Comparison of ENCODE assay signal across 18 cellular contexts in the genomic region with DNA sequence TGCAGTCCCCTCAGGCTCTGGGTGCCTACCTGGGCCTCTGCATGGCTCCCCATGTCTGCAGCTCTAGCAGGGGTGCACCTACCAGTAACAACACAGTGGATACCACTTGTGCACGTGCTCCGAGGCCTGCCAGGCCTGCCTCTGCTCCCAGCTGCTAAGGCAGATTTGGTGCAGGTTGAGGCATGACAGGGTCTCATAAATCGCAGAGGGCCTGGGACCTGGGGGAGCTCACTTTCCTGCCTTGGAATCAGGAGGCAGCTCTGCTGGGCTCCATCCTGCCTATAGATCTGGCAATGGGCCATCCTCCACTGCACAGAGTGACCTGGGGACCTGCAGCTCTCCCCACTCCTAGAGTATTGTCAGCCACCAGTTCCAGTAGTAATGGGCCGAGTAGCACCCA.
DNase-seq lines count a peak whose midpoint lies in the region; ATAC-seq and TF ChIP-seq lines count a peak whose summit lies in the region.
"Had no signal": no experiment of that assay in that cellular context is flagged by ENCODE, and none has a peak within 500 bp of the region (broad histone marks: within the 10 kb centered on the region; RNA-seq: fewer than 3 reads in every experiment).

No MANE protein-coding gene starts in this region.

- no peak overlapping the region for H3K9ac ChIP-seq in neuronal stem cell (ENCODE audit: low read depth, low read length, poor library complexity)

- peak overlapping the region; percentile 18 for H2BK15ac ChIP-seq in neuronal stem cell (ENCODE audit: low read length)

- no peaks in the 10 kb centered on the region for H3K27me3 Mint-ChIP-seq in stimulated activated naive CD8-positive, alpha-beta T cell treated with anti-CD3 and anti-CD28 coated beads, Interleukin-15, amount 100 ng/mL, for 72 hours
- H3K27me3 Mint-ChIP-seq: CD4-positive, alpha-beta memory T cell had no signal

- ATAC-seq in stimulated activated naive CD8-positive, alpha-beta T cell treated with anti-CD3 and anti-CD28 coated beads, Interleukin-15, amount 100 ng/mL, for 72 hours, result peak; percentile 22
- no peak for ATAC-seq in stimulated activated naive CD8-positive, alpha-beta T cell treated with anti-CD3 and anti-CD28 coated beads, Interleukin-15, Interleukin-2, amounts not matched to agents 100 U/mL and 50 U/mL, for 24 hours
- ATAC-seq: GM12878, GM23338 had no signal

- no peaks in the 10 kb centered on the region for H3K4me1 ChIP-seq in esophagus muscularis mucosa
- H3K4me1 ChIP-seq in neuronal stem cell (ENCODE audit: control insufficient read depth in 2 of 2, insufficient read depth in 1 of 2, low read depth in 1 of 2, low read length in 2 of 2), result peaks cover 0 to 6% of the 10 kb centered on the region in 2 donors
- H3K4me1 ChIP-seq in effector memory CD4-positive, alpha-beta T cell (ENCODE audit: control insufficient read depth, insufficient read depth, low read length, poor library complexity, severe bottlenecking), result no peaks in the 10 kb centered on the region
- H3K4me1 ChIP-seq: HAP-1 had no signal

- H3K23ac ChIP-seq in neuronal stem cell (ENCODE audit: low read depth, low read length, poor library complexity), result no peak overlapping the region

- intact Hi-C loops in esophagus muscularis mucosa (cut with DNase I), result no loop called here

- no peaks in the 10 kb centered on the region for H3K9me3 ChIP-seq in esophagus muscularis mucosa
- no peaks in the 10 kb centered on the region for H3K9me3 ChIP-seq in neuronal stem cell (replicated peaks in 1 of 2; ENCODE audit: control insufficient read depth in 2 of 2, insufficient read depth in 1 of 2, low read depth in 1 of 2, low read length in 2 of 2)
- no peaks in the 10 kb centered on the region for H3K9me3 ChIP-seq in effector memory CD4-positive, alpha-beta T cell (ENCODE audit: control insufficient read depth, low read length)
- H3K9me3 ChIP-seq: HAP-1 had no signal

- H2BK12ac ChIP-seq in neuronal stem cell (ENCODE audit: low read length), result no peak overlapping the region

- H3K4me2 ChIP-seq in neuronal stem cell (ENCODE audit: insufficient read depth, low read length, poor library complexity, severe bottlenecking), result no peak overlapping the region
- H3K4me2 ChIP-seq: GM23338 had no signal

- no peak overlapping the region for H3K4me3 Mint-ChIP-seq in stimulated activated naive CD8-positive, alpha-beta T cell treated with anti-CD3 and anti-CD28 coated beads, Interleukin-15, amount 100 ng/mL, for 72 hours
- H3K4me3 Mint-ChIP-seq: CD4-positive, alpha-beta memory T cell; GM23338 had no signal

- H2BK5ac ChIP-seq in neuronal stem cell (ENCODE audit: low read length), result no peak overlapping the region

- H3K18ac ChIP-seq in neuronal stem cell (ENCODE audit: low read length), result peak overlapping the region; percentile 53

- TF ChIP-seq POLR2A in esophagus muscularis mucosa (IDR thresholded peaks at IDR 0.05; ENCODE audit: low read depth), result no peak

- no peak overlapping the region for H2AFZ ChIP-seq in neuronal stem cell (ENCODE audit: low read length)
- H2AFZ ChIP-seq: GM23338 had no signal

- H3K27me3 ChIP-seq in esophagus muscularis mucosa (peaks cover 0 to 4% (median 0%) of the 10 kb centered on the region in 4 donors), neuronal stem cell (ENCODE audit: control insufficient read depth in 3 of 3, insufficient read depth in 3 of 3, low read depth in 1 of 3, low read length in 3 of 3) (no peaks in the 10 kb centered on the region)
- no peaks in the 10 kb centered on the region for H3K27me3 ChIP-seq in effector memory CD4-positive, alpha-beta T cell (replicated peaks; ENCODE audit: control insufficient read depth, insufficient read depth, low read length, poor library complexity, severe bottlenecking)

- peak overlapping the region; percentile 15 for H2AK5ac ChIP-seq in neuronal stem cell (ENCODE audit: low read depth, low read length)

- 96% methylated on average over 4 of the region's 4 CpGs for WGBS in esophagus muscularis mucosa
- no CpG with 5 or more reads among the region's 4 CpGs for WGBS in neuronal stem cell (ENCODE audit: extremely low coverage in 2 of 2, insufficient read length in 2 of 2, insufficient replicate concordance in 1 of 2), 2 donors

- H3K4me3 ChIP-seq in esophagus muscularis mucosa, result no peak overlapping the region
- H3K4me3 ChIP-seq in neuronal stem cell (ENCODE audit: low read length in 2 of 2), result no peak overlapping the region
- no peak overlapping the region for H3K4me3 ChIP-seq in effector memory CD4-positive, alpha-beta T cell (ENCODE audit: insufficient read depth, low read depth, low read length, poor library complexity, severe bottlenecking)
- H3K4me3 ChIP-seq: GM12878, GM23338, HAP-1 had no signal

- TF ChIP-seq CTCF in esophagus muscularis mucosa (IDR thresholded peaks at IDR 0.05), result no peak

- H3K9me3 Mint-ChIP-seq in stimulated activated naive CD8-positive, alpha-beta T cell treated with anti-CD3 and anti-CD28 coated beads, Interleukin-15, amount 100 ng/mL, for 72 hours, result no peaks in the 10 kb centered on the region
- H3K9me3 Mint-ChIP-seq: GM23338 had no signal

- no peak overlapping the region for H2BK120ac ChIP-seq in neuronal stem cell (ENCODE audit: low read depth, low read length)

- no peaks in the 10 kb centered on the region for H3K79me1 ChIP-seq in neuronal stem cell (ENCODE audit: low read depth, low read length)

- no peak overlapping the region for H3K14ac ChIP-seq in neuronal stem cell (ENCODE audit: low read length)

- H3K27ac ChIP-seq in esophagus muscularis mucosa (replicated peaks in 1 of 4) (no peak overlapping the region), neuronal stem cell (replicated peaks; ENCODE audit: low read length) (no peak overlapping the region)
- no peak overlapping the region for H3K27ac ChIP-seq in effector memory CD4-positive, alpha-beta T cell (ENCODE audit: insufficient read depth, low read length, poor library complexity, severe bottlenecking)

- no peak overlapping the region for H4K91ac ChIP-seq in neuronal stem cell (ENCODE audit: low read depth, low read length, poor library complexity)

- H3K4me1 Mint-ChIP-seq in stimulated activated naive CD8-positive, alpha-beta T cell treated with anti-CD3 and anti-CD28 coated beads, Interleukin-15, amount 100 ng/mL, for 72 hours, result no peaks in the 10 kb centered on the region
- H3K4me1 Mint-ChIP-seq: CD4-positive, alpha-beta memory T cell had no signal

- no peaks in the 10 kb centered on the region for H3K36me3 ChIP-seq in esophagus muscularis mucosa
- H3K36me3 ChIP-seq in neuronal stem cell (replicated peaks in 1 of 2; ENCODE audit: control insufficient read depth in 2 of 2, insufficient read depth in 2 of 2, low read length in 2 of 2), result no peaks in the 10 kb centered on the region
- no peaks in the 10 kb centered on the region for H3K36me3 ChIP-seq in effector memory CD4-positive, alpha-beta T cell (ENCODE audit: control insufficient read depth, insufficient read depth, low read length)
- H3K36me3 ChIP-seq: HAP-1 had no signal

- no peak overlapping the region for H3K4ac ChIP-seq in neuronal stem cell (ENCODE audit: low read length)

- no peak overlapping the region for H3K27ac Mint-ChIP-seq in stimulated activated naive CD8-positive, alpha-beta T cell treated with anti-CD3 and anti-CD28 coated beads, Interleukin-15, amount 100 ng/mL, for 72 hours
- H3K27ac Mint-ChIP-seq: CD4-positive, alpha-beta memory T cell; GM23338 had no signal

- H4K8ac ChIP-seq in neuronal stem cell (ENCODE audit: low read depth, low read length), result no peak overlapping the region

- no peak for TF ChIP-seq EP300 in esophagus muscularis mucosa (IDR thresholded peaks at IDR 0.05)

- DNase-seq in stimulated activated naive CD8-positive, alpha-beta T cell treated with anti-CD3 and anti-CD28 coated beads, Interleukin-15, amount 100 ng/mL, for 72 hours, result no peak
- DNase-seq in stimulated activated naive CD8-positive, alpha-beta T cell treated with anti-CD3 and anti-CD28 coated beads, Interleukin-15, Interleukin-2, amounts not matched to agents 100 U/mL and 50 U/mL, for 24 hours, result no peak
- DNase-seq in NCI-H69 (lab: John Stamatoyannopoulos, UW) (peak; percentile 9), esophagus muscularis mucosa (ENCODE audit: extremely low spot score) (peak; percentile 77), neuronal stem cell (ENCODE audit: low spot score) (no peak), nucleus accumbens (lab: John Stamatoyannopoulos, UW) (no peak), ureter (ENCODE audit: low spot score) (no peak)
- DNase-seq in effector memory CD4-positive, alpha-beta T cell, result no peak
- DNase-seq: C1 segment of cervical spinal cord; Calu3; CD4-positive, alpha-beta memory T cell; COR-L47; DMS79; EL; GDM1 had no signal

Comparison
In these comparisons a context has a peak if more than half of its experiments do, and no peak if none do; other contexts are left out.
1. DNase-seq: peak in NCI-H69 (single experiment) and esophagus muscularis mucosa (single experiment); none in stimulated activated naive CD8-positive, alpha-beta T cell treated with anti-CD3 and anti-CD28 coated beads, Interleukin-15, amount 100 ng/mL, for 72 hours (0 of 2), stimulated activated naive CD8-positive, alpha-beta T cell treated with anti-CD3 and anti-CD28 coated beads, Interleukin-15, Interleukin-2, amounts not matched to agents 100 U/mL and 50 U/mL, for 24 hours (single experiment), neuronal stem cell (single experiment), effector memory CD4-positive, alpha-beta T cell (0 of 3), nucleus accumbens (0 of 56) and ureter (single experiment).